Comparison of ENCODE assay signal across 28 cellular contexts in genomic region chr4:161717084-161717483, GRCh38.
"Had no signal": no experiment of that assay in that cellular context is flagged by ENCODE, and none has a peak within 500 bp of the region (broad histone marks: within the 10 kb centered on the region; RNA-seq: fewer than 3 reads in every experiment).

No MANE protein-coding gene starts in this region.

- H3K27ac ChIP-seq: neural progenitor cell, ovary, parathyroid adenoma, psoas muscle, skin epidermis, spleen, suprapubic skin, testis, tibial artery, transverse colon, vagina had no signal

- DNase-seq: natural killer cell; occipital lobe; ovary; posterior cingulate gyrus; psoas muscle; right cardiac atrium; spleen; stimulated activated CD4-positive, alpha-beta T cell treated with anti-CD3 and anti-CD28 coated beads, Interleukin-12 subunit alpha, Interleukin-12 subunit beta, amount 100 ng/mL, for 4 hours; stimulated activated CD4-positive, alpha-beta T cell treated with anti-CD3 and anti-CD28 coated beads, Interleukin-1b, Interleukin-23, amount 100 ng/mL, for 48 hours; stimulated activated CD4-positive, alpha-beta T cell treated with anti-CD3 and anti-CD28 coated beads, Interleukin-4, amount 100 ng/mL, for 1 hour; stimulated activated CD4-positive, alpha-beta T cell treated with anti-CD3 and anti-CD28 coated beads, Interleukin-4, amount 100 ng/mL, for 4 hours; stimulated activated CD8-positive, alpha-beta memory T cell treated with anti-CD3 and anti-CD28 coated beads, Interleukin-4, amount 100 ng/mL, for 48 hours; stimulated activated naive CD4-positive, alpha-beta T cell; stimulated activated naive CD8-positive, alpha-beta T cell treated with anti-CD3 and anti-CD28 coated beads, Interleukin-15, amount 100 ng/mL, for 72 hours; stimulated activated naive CD8-positive, alpha-beta T cell treated with anti-CD3 and anti-CD28 coated beads, Interleukin-15, Interleukin-2, amounts not matched to agents 100 U/mL and 50 U/mL, for 24 hours; substantia nigra; testis; tibial artery; transverse colon had no signal

- H3K4me3 ChIP-seq: neural progenitor cell, ovary, psoas muscle, skin epidermis, smooth muscle cell, spleen, suprapubic skin, testis, tibial artery, transverse colon, vagina had no signal

- H3K27me3 ChIP-seq: neural progenitor cell, ovary, spleen, suprapubic skin, testis, tibial artery, transverse colon, vagina had no signal

- H3K36me3 ChIP-seq: neural progenitor cell, ovary, spleen, suprapubic skin, tibial artery, transverse colon, vagina had no signal

- H2AFZ ChIP-seq: neural progenitor cell, parathyroid adenoma had no signal

- H3K79me2 ChIP-seq: parathyroid adenoma had no signal

- FAIRE-seq: urothelium cell line had no signal

- H3K4me1 ChIP-seq: neural progenitor cell, parathyroid adenoma, psoas muscle, spleen, suprapubic skin, testis, tibial artery, transverse colon, vagina had no signal

- H3K9ac ChIP-seq: neural progenitor cell, parathyroid adenoma had no signal

- H3K4me2 ChIP-seq: neural progenitor cell, smooth muscle cell had no signal

- H3K9me3 ChIP-seq: ovary, psoas muscle, suprapubic skin, testis, tibial artery, transverse colon, vagina had no signal

- ATAC-seq: natural killer cell; psoas muscle; right cardiac atrium; sciatic nerve; stimulated activated memory B cell treated with anti-CD40 and anti-IgM and Interleukin-4, amounts not matched to agents 10 μg/mL and 1 μg/mL and 100 μg/mL, for 72 hours; stimulated activated naive CD8-positive, alpha-beta T cell treated with anti-CD3 and anti-CD28 coated beads, Interleukin-15, amount 100 ng/mL, for 72 hours; stimulated activated naive CD8-positive, alpha-beta T cell treated with anti-CD3 and anti-CD28 coated beads, Interleukin-15, Interleukin-2, amounts not matched to agents 100 U/mL and 50 U/mL, for 24 hours had no signal
